In the genomic region with DNA sequence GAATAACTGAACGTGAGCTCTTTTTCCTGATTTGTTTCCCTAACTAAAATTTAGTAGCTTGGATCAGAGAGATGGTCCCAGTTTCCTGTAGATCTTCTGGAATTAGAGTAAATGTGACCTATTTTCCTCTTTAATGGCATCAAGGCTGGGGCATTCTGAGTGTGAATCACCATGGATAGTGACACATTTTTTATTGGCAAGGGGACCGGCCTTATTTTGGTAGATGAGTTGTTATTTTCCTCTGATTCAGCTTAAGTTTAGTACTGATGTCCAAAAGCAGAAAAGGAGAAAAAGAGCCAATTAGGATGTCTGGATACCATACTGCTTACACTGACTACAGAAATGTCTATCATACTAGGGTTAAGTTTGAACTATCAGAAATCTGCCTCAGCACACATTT, we compare ENCODE assay signal across 16 cellular contexts.
"Had no signal": no experiment of that assay in that cellular context is flagged by ENCODE, and none has a peak within 500 bp of the region (broad histone marks: within the 10 kb centered on the region; RNA-seq: fewer than 3 reads in every experiment).

No MANE protein-coding gene starts in this region.

- H3K27me3 Mint-ChIP-seq: activated CD4-positive, alpha-beta memory T cell treated with anti-CD3 and anti-CD28 coated beads, Interleukin-2, amount 10 ng/mL, durations not matched to agents 7 days and 5 days; activated CD4-positive, alpha-beta T cell treated with anti-CD3 and anti-CD28 coated beads for 36 hours; central memory CD8-positive, alpha-beta T cell; effector memory CD8-positive, alpha-beta T cell; naive thymus-derived CD4-positive, alpha-beta T cell had no signal

- H3K9me3 ChIP-seq: right atrium auricular region, transverse colon had no signal

- H3K4me3 Mint-ChIP-seq: activated CD4-positive, alpha-beta memory T cell treated with anti-CD3 and anti-CD28 coated beads, Interleukin-2, amount 10 ng/mL, durations not matched to agents 7 days and 5 days; activated CD4-positive, alpha-beta T cell treated with anti-CD3 and anti-CD28 coated beads for 36 hours; central memory CD8-positive, alpha-beta T cell; effector memory CD8-positive, alpha-beta T cell; immature natural killer cell; naive thymus-derived CD4-positive, alpha-beta T cell; stimulated activated effector memory CD8-positive, alpha-beta T cell treated with anti-CD3 and anti-CD28 coated beads, Interleukin-12 subunit alpha, Interleukin-12 subunit beta, amount 100 ng/mL, for 72 hours had no signal

- DNase-seq: activated CD4-positive, alpha-beta memory T cell treated with anti-CD3 and anti-CD28 coated beads, Interleukin-2, amount 10 ng/mL, durations not matched to agents 7 days and 5 days; activated CD4-positive, alpha-beta T cell treated with anti-CD3 and anti-CD28 coated beads for 36 hours; activated naive CD4-positive, alpha-beta T cell treated with Interleukin-2 at 50 U/mL for 16 hours; cortex of kidney; effector memory CD8-positive, alpha-beta T cell; foreskin keratinocyte; immature natural killer cell; left cardiac atrium; naive thymus-derived CD4-positive, alpha-beta T cell; small intestine; T1000; transverse colon had no signal

- H3K27me3 ChIP-seq: foreskin keratinocyte, right atrium auricular region, transverse colon had no signal

- H3K9me3 Mint-ChIP-seq: activated CD4-positive, alpha-beta memory T cell treated with anti-CD3 and anti-CD28 coated beads, Interleukin-2, amount 10 ng/mL, durations not matched to agents 7 days and 5 days; central memory CD8-positive, alpha-beta T cell; effector memory CD8-positive, alpha-beta T cell; immature natural killer cell; naive thymus-derived CD4-positive, alpha-beta T cell; stimulated activated effector memory CD8-positive, alpha-beta T cell treated with anti-CD3 and anti-CD28 coated beads, Interleukin-12 subunit alpha, Interleukin-12 subunit beta, amount 100 ng/mL, for 72 hours had no signal

- FAIRE-seq: small intestine had no signal

- ATAC-seq: activated CD4-positive, alpha-beta T cell treated with anti-CD3 and anti-CD28 coated beads for 36 hours; effector memory CD8-positive, alpha-beta T cell; foreskin keratinocyte; naive thymus-derived CD4-positive, alpha-beta T cell; stimulated activated effector memory CD8-positive, alpha-beta T cell treated with anti-CD3 and anti-CD28 coated beads, Interleukin-12 subunit alpha, Interleukin-12 subunit beta, amount 100 ng/mL, for 72 hours had no signal

- H3K4me1 ChIP-seq: right atrium auricular region had no signal

- H3K27ac ChIP-seq: foreskin keratinocyte, transverse colon, VCaP had no signal

- H3K27ac Mint-ChIP-seq: activated CD4-positive, alpha-beta memory T cell treated with anti-CD3 and anti-CD28 coated beads, Interleukin-2, amount 10 ng/mL, durations not matched to agents 7 days and 5 days; activated CD4-positive, alpha-beta T cell treated with anti-CD3 and anti-CD28 coated beads for 36 hours; effector memory CD8-positive, alpha-beta T cell; stimulated activated effector memory CD8-positive, alpha-beta T cell treated with anti-CD3 and anti-CD28 coated beads, Interleukin-12 subunit alpha, Interleukin-12 subunit beta, amount 100 ng/mL, for 72 hours had no signal

- H3K4me1 Mint-ChIP-seq: activated CD4-positive, alpha-beta T cell treated with anti-CD3 and anti-CD28 coated beads for 36 hours; immature natural killer cell; stimulated activated effector memory CD8-positive, alpha-beta T cell treated with anti-CD3 and anti-CD28 coated beads, Interleukin-12 subunit alpha, Interleukin-12 subunit beta, amount 100 ng/mL, for 72 hours had no signal

- H3K4me3 ChIP-seq: right atrium auricular region, transverse colon had no signal
